In the genomic region with DNA sequence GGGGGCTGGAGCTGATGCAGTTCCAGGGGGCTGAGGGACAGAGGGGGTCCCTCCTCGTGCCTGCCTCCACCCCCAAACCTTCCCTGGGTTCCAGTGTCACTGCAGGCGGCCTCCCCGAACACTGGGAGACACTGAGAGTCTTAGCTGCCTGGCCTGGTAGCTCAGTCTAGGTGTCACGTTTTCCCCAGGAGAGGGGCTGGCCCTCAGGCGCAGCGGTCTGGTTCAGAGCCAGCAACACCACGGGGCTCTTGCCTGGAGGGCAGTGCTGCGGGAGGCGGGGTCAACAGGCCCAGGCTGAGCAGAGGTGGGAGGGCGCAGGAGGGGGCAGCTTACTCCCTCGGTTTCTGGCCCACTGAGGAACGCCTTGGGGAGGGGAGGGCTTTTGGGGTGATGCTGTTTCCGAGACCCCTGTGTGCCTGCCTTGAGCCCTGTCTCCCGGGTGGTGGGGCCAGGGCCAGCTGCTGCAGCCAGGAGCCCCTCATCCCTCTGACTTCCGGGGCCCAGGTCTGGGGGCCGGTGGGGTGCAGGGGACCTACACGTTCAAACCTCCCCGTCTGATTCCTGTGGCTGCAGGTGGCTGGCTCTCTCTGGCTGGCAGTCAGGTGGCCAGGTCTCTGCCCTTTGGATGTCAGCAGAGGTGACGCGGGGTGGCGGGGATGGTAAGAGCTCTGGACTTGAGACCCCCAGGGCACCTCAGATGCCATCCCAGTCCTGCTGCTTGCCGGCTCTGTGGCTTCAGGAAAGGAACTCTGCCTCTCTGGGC, we compare ENCODE assay signal across 11 cellular contexts.
A peak's percentile ranks its signal among the peaks of the same experiment; 100 is the strongest.
DNase-seq lines count a peak whose midpoint lies in the region; FAIRE-seq and TF ChIP-seq lines count a peak whose summit lies in the region.
"Had no signal": no experiment of that assay in that cellular context is flagged by ENCODE, and none has a peak within 500 bp of the region (broad histone marks: within the 10 kb centered on the region; RNA-seq: fewer than 3 reads in every experiment).

No MANE protein-coding gene starts in this region.

- no peak for TF ChIP-seq CTCF in astrocyte (IDR thresholded peaks at IDR 0.05; ENCODE audit: insufficient read depth, low read depth, low read length)
- no peak for TF ChIP-seq CTCF in GM13976 (IDR thresholded peaks at IDR 0.05; ENCODE audit: borderline replicate concordance, control extremely low read depth, extremely low read depth, insufficient read depth, missing control alignments)

- DNase-seq in AG08396 (ENCODE audit: low spot score), result peak; percentile 70
- peak; percentile 96 for DNase-seq in HuH-7.5 (ENCODE audit: low spot score)
- DNase-seq in astrocyte (ENCODE audit: low read depth), result peak; percentile 20
- DNase-seq in left kidney (ENCODE audit: low read depth, low spot score), result peak; percentile 78
- no peak for DNase-seq in NCI-H187 treated with DMSO at 0.1 percent for 48 hours (lab: John Stamatoyannopoulos, UW)
- DNase-seq in GM12891 (ENCODE audit: insufficient read length, low spot score), result no peak
- no peak for DNase-seq in GM13976 (ENCODE audit: low spot score)
- DNase-seq in stimulated activated CD4-positive, alpha-beta T cell treated with anti-CD3 and anti-CD28 coated beads, Interleukin-4, amount 100 ng/mL, for 4 hours, result no peak
- DNase-seq: DND-41 had no signal

- no peaks in the 10 kb centered on the region for H3K9me3 Mint-ChIP-seq in astrocyte (ENCODE audit: unreplicated experiment)
- H3K9me3 Mint-ChIP-seq: activated T-helper 2 cell treated with anti-CD3 and anti-CD28 coated beads, Interferon-gamma antibody, Interleukin-2, Interleukin-4, amounts not matched to agents 10 μg/mL and 5 μg/mL and 100 μg/mL, durations not matched to agents 14 hours and 24 hours and 36 hours had no signal

- no peaks in the 10 kb centered on the region for H3K36me3 ChIP-seq in astrocyte (ENCODE audit: insufficient read depth, low read length)

- no peak overlapping the region for H3K27ac ChIP-seq in astrocyte (ENCODE audit: low read depth, low read length)
- H3K27ac ChIP-seq: GM23248 had no signal

- FAIRE-seq in astrocyte (lab: Jason Lieb, UNC) (no peak), GM12891 (lab: Jason Lieb, UNC) (no peak)

- peaks cover 2% of the 10 kb centered on the region for H3K9me3 ChIP-seq in astrocyte (ENCODE audit: insufficient read depth, low read depth, low read length)

- in situ Hi-C loops in GM13976 (cut with MboI; ENCODE audit: low sequenced_read_pairs, unreplicated experiment), result no loop called here

- H3K9ac ChIP-seq in astrocyte (ENCODE audit: low read length), result no peak overlapping the region
- H3K9ac ChIP-seq: GM23248 had no signal

- peaks cover 18% of the 10 kb centered on the region for H3K4me1 ChIP-seq in astrocyte (ENCODE audit: insufficient read depth, low read length)

- no peak for TF ChIP-seq POLR2A in GM12891 (IDR thresholded peaks at IDR 0.05; ENCODE audit: low read depth, low read length)

- H2AFZ ChIP-seq in astrocyte (ENCODE audit: low read depth, low read length), result no peak overlapping the region
- H2AFZ ChIP-seq: GM23248 had no signal

- no peak overlapping the region for H3K27ac Mint-ChIP-seq in astrocyte (ENCODE audit: unreplicated experiment)
- H3K27ac Mint-ChIP-seq: activated T-helper 2 cell treated with anti-CD3 and anti-CD28 coated beads, Interferon-gamma antibody, Interleukin-2, Interleukin-4, amounts not matched to agents 10 μg/mL and 5 μg/mL and 100 μg/mL, durations not matched to agents 14 hours and 24 hours and 36 hours had no signal

- peaks cover 12% of the 10 kb centered on the region for H3K4me1 Mint-ChIP-seq in astrocyte (ENCODE audit: low read depth, unreplicated experiment)

- H4K20me1 ChIP-seq in astrocyte (ENCODE audit: insufficient read depth, low read length), result peaks cover 78% of the 10 kb centered on the region

- H3K4me3 ChIP-seq in astrocyte (ENCODE audit: insufficient read depth, low read depth, low read length), result no peak overlapping the region
- H3K4me3 ChIP-seq: GM23248 had no signal

- H3K4me3 Mint-ChIP-seq in astrocyte (ENCODE audit: unreplicated experiment), result no peak overlapping the region

- H3K4me2 ChIP-seq in astrocyte (ENCODE audit: low read length), result peak overlapping the region; percentile 19

- H3K27me3 ChIP-seq in astrocyte (ENCODE audit: insufficient read depth, low read length), result no peaks in the 10 kb centered on the region

- H3K36me3 Mint-ChIP-seq in astrocyte (ENCODE audit: low read depth, unreplicated experiment), result peaks cover 6% of the 10 kb centered on the region

- H3K27me3 Mint-ChIP-seq in astrocyte (ENCODE audit: low read depth, unreplicated experiment), result peaks cover 28% of the 10 kb centered on the region

- H3K79me2 ChIP-seq in astrocyte (ENCODE audit: insufficient read depth, low read length), result no peaks in the 10 kb centered on the region

TF ChIP-seq in GM12891, 5 proteins besides CTCF, POLR2A, EP300 and RAD21:
- TF ChIP-seq POU2F2 (IDR thresholded peaks at IDR 0.05; ENCODE audit: low read depth, low read length) (no peak), PAX5 (IDR thresholded peaks at IDR 0.05; ENCODE audit: insufficient read depth, low read length, severe bottlenecking) (no peak), POLR2AphosphoS5 (IDR thresholded peaks at IDR 0.05; ENCODE audit: low read depth, low read length) (no peak), SPI1 (IDR thresholded peaks at IDR 0.05; ENCODE audit: low read depth, low read length) (no peak), TAF1 (IDR thresholded peaks at IDR 0.05; ENCODE audit: low read depth, low read length) (no peak)

Comparison
In these comparisons a context has a peak if more than half of its experiments do, and no peak if none do; other contexts are left out.
1. DNase-seq: peak in AG08396 (single experiment), HuH-7.5 (single experiment), astrocyte (single experiment) and left kidney (single experiment); none in NCI-H187 treated with DMSO at 0.1 percent for 48 hours (single experiment), GM12891 (single experiment), GM13976 (single experiment) and stimulated activated CD4-positive, alpha-beta T cell treated with anti-CD3 and anti-CD28 coated beads, Interleukin-4, amount 100 ng/mL, for 4 hours (0 of 2).